ENCODE assay signal across 8 cellular contexts in the genomic region with DNA sequence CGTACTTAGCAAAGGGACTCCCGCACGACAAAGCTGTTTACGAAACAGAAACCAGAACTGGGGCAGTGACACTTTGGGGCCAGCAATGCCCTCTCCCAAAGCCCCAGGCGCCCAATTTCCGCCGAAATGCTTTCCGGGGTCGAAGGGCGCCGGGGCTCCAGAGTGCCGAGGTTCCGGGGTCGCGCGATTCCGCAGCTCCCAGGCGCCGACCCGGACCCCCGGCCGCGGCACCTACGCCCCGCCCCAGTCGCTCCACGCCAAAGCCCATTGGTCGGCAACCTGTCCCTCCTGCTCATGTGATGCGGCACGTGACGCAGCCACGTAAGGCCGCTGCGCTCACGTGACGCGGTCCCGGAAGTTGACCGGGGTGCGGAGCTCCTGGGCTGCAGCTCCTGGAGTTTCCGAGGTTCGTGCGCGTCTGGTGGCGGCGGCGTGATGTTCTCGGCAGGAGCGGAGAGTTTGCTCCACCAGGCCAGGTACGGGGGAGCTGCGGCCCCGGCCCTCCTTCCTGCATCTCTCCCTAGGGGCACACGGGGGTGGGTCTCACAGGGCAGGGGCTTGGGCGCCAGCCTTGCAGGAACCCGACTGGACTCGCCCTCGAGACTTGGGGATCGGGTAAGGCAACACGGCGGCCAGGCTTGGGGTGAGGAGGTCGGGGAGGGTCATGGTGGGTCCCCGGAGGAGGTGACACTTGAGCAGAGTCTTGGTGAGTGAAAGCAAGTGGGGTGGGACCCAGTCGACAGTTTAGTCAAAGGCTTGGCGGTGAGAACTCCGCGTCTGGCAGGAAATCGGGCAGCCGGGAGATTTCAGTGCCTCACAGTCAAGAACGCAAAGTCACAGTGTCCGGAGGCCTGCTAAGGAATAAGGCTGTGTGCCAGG. TPM values are rescaled to one million over a fixed set of nuclear protein-coding genes. Genes with fewer than 3 reads are reported as not detected.
DNase-seq lines count a peak whose midpoint lies in the region; ATAC-seq and TF ChIP-seq lines count a peak whose summit lies in the region.

TSS of gene AP5Z1 (plus strand) at position 343 of the 879 bp plus-strand sequence. CDS start at position 436, 93 bp downstream.

- no peaks in the 10 kb centered on the region for H3K27me3 ChIP-seq in mucosa of rectum (ENCODE audit: control insufficient read depth in 2 of 2, insufficient read depth in 2 of 2, low read length in 2 of 2)

- H3K4me3 Mint-ChIP-seq in activated T-cell treated with anti-CD3 and anti-CD28 coated beads, Interleukin-2, amount 50 U/mL, for 24 hours = peak within 1 kb of the TSS; percentile 99

- H3K9ac ChIP-seq in mucosa of rectum (ENCODE audit: low read depth in 1 of 2, low read length in 2 of 2) = peak within 1 kb of the TSS; percentile 93 to 95

- H3K9me3 Mint-ChIP-seq in activated T-cell treated with anti-CD3 and anti-CD28 coated beads, Interleukin-2, amount 50 U/mL, for 24 hours = no peaks in the 10 kb centered on the region

- peak within 1 kb of the TSS; percentile 97 for H3K4me3 ChIP-seq in Jurkat, Clone E6-1 (ENCODE audit: low read length)
- peak within 1 kb of the TSS; percentile 91 for H3K4me3 ChIP-seq in epithelial cell of proximal tubule (ENCODE audit: low read depth, low read length)
- peak within 1 kb of the TSS; percentile 97 to 98 for H3K4me3 ChIP-seq in mucosa of rectum (ENCODE audit: low read length in 2 of 2)

- H3K27ac Mint-ChIP-seq in activated T-cell treated with anti-CD3 and anti-CD28 coated beads, Interleukin-2, amount 50 U/mL, for 24 hours = peak within 1 kb of the TSS; percentile 99

- DNase-seq in DMS53 treated with DMSO at 0.1 percent for 48 hours (lab: John Stamatoyannopoulos, UW; ENCODE audit: unreplicated experiment) = peak; percentile 92
- peak; percentile 95 for DNase-seq in Jurkat, Clone E6-1 (ENCODE audit: low read depth, low spot score)
- DNase-seq in activated T-cell treated with anti-CD3 and anti-CD28 coated beads, Interleukin-2, amount 50 U/mL, for 24 hours = peak; percentile 96
- peak; percentile 64 for DNase-seq in epithelial cell of proximal tubule (ENCODE audit: low read depth)
- peak; percentile 82 to 91 for DNase-seq in stimulated activated CD8-positive, alpha-beta memory T cell treated with anti-CD3 and anti-CD28 coated beads, Interleukin-4, amount 100 ng/mL, for 4 hours (ENCODE audit: low read depth in 2 of 2, low spot score in 1 of 2)

- ATAC-seq in GM21717 (IDR thresholded peaks at IDR 0.05; ENCODE audit: unreplicated experiment) = peak; percentile 87

- peaks cover 40% of the 10 kb centered on the region for H3K4me1 Mint-ChIP-seq in activated T-cell treated with anti-CD3 and anti-CD28 coated beads, Interleukin-2, amount 50 U/mL, for 24 hours (ENCODE audit: low read depth)

- no peak for TF ChIP-seq CTCF in epithelial cell of proximal tubule (conservative IDR thresholded peaks at IDR 0.05; ENCODE audit: low read depth, low read length)

- peaks cover 55% of the 10 kb centered on the region for H3K36me3 Mint-ChIP-seq in activated T-cell treated with anti-CD3 and anti-CD28 coated beads, Interleukin-2, amount 50 U/mL, for 24 hours (ENCODE audit: low read depth)

- H3K36me3 ChIP-seq in mucosa of rectum (ENCODE audit: control insufficient read depth in 2 of 2, insufficient read depth in 2 of 2, low read length in 2 of 2) = peaks cover 0 to 4% of the 10 kb centered on the region in 2 donors

- no peaks in the 10 kb centered on the region for H3K27me3 Mint-ChIP-seq in activated T-cell treated with anti-CD3 and anti-CD28 coated beads, Interleukin-2, amount 50 U/mL, for 24 hours

- no peaks in the 10 kb centered on the region for H3K9me3 ChIP-seq in mucosa of rectum (ENCODE audit: control insufficient read depth in 2 of 2, low read length in 2 of 2)

- H3K4me1 ChIP-seq in mucosa of rectum (ENCODE audit: control insufficient read depth in 2 of 2, insufficient read depth in 2 of 2, low read length in 2 of 2) = peaks cover 8 to 16% of the 10 kb centered on the region in 2 donors

- peak within 1 kb of the TSS; percentile 92 to 95 for H3K27ac ChIP-seq in mucosa of rectum (ENCODE audit: low read depth in 2 of 2, low read length in 2 of 2)

TF ChIP-seq in PFSK-1, 5 proteins besides CTCF, POLR2A, EP300 and RAD21:
- TF ChIP-seq POLR2AphosphoS5 (IDR thresholded peaks at IDR 0.05; ENCODE audit: low read depth, low read length) = peak; percentile 85; the same call in 1 of the 2 replicates
- TF ChIP-seq REST (IDR thresholded peaks at IDR 0.05; ENCODE audit: insufficient read depth in 1 of 2, low read depth in 2 of 2, low read length in 2 of 2) = no peak
- TF ChIP-seq FOXP2 (optimal IDR thresholded peaks at IDR 0.05; ENCODE audit: borderline replicate concordance, extremely low read depth, extremely low read length, insufficient read depth) = peak; percentile 91
- peak; percentile 87 for TF ChIP-seq TAF1 (IDR thresholded peaks at IDR 0.05; ENCODE audit: borderline replicate concordance, insufficient read depth, low read length)
- peak; percentile 85; the same call in 1 of the 2 replicates for TF ChIP-seq SIN3A (IDR thresholded peaks at IDR 0.05; ENCODE audit: borderline replicate concordance, insufficient read depth, low read length)

RNA-seq across cellular contexts. Expression of gene AP5Z1, which starts in this region (rescaled TPM):
- 30.4 TPM for polyA plus RNA-seq in Jurkat, Clone E6-1 (2012; ENCODE audit: insufficient read depth, insufficient read length)
- polyA plus RNA-seq in PFSK-1 (2012; ENCODE audit: insufficient read length, low read depth) = 135 TPM
- 21.1 and 21.4 TPM in 2 replicates for total RNA-seq in epithelial cell of proximal tubule

Comparison
In these comparisons a context has a peak if more than half of its experiments do, and no peak if none do; other contexts are left out.
1. Peak in every context shown above with its lines: DNase-seq, ATAC-seq, H3K4me3 ChIP-seq and H3K27ac ChIP-seq.